In genomic region chr11:43646767-43647166, GRCh38 we compare ENCODE assay signal across 17 cellular contexts.
"Had no signal": no experiment of that assay in that cellular context is flagged by ENCODE, and none has a peak within 500 bp of the region (broad histone marks: within the 10 kb centered on the region; RNA-seq: fewer than 3 reads in every experiment).

No MANE protein-coding gene starts in this region.

- FAIRE-seq: frontal cortex had no signal

- DNase-seq: cortex of kidney; dorsolateral prefrontal cortex; effector CD8-positive, alpha-beta T cell; heart left ventricle; hippocampal formation; left colon; left ventricle myocardium superior; mesenchymal stem cell; midbrain; sigmoid colon; stimulated activated CD4-positive, alpha-beta T cell treated with anti-CD3 and anti-CD28 coated beads, Interleukin-12 subunit alpha, Interleukin-12 subunit beta, amount 100 ng/mL, for 4 hours; stimulated activated naive CD4-positive, alpha-beta T cell treated with Interleukin-2 at 50 U/mL for 16 hours; thyroid gland; upper lobe of left lung; uterus had no signal

- ATAC-seq: heart left ventricle; left colon; left ventricle myocardium superior; natural killer cell treated with Interleukin-12 subunit alpha and Interleukin-12 subunit beta and Interleukin-15 and Interleukin-18, amount 100 ng/mL, for 72 hours had no signal

- H3K9me3 Mint-ChIP-seq: natural killer cell treated with Interleukin-12 subunit alpha and Interleukin-12 subunit beta and Interleukin-15 and Interleukin-18, amount 100 ng/mL, for 72 hours had no signal

- H3K4me3 Mint-ChIP-seq: natural killer cell treated with Interleukin-12 subunit alpha and Interleukin-12 subunit beta and Interleukin-15 and Interleukin-18, amount 100 ng/mL, for 72 hours had no signal

- H3K27ac Mint-ChIP-seq: natural killer cell treated with Interleukin-12 subunit alpha and Interleukin-12 subunit beta and Interleukin-15 and Interleukin-18, amount 100 ng/mL, for 72 hours had no signal
